ENCODE assay signal across 8 cellular contexts in the genomic region with DNA sequence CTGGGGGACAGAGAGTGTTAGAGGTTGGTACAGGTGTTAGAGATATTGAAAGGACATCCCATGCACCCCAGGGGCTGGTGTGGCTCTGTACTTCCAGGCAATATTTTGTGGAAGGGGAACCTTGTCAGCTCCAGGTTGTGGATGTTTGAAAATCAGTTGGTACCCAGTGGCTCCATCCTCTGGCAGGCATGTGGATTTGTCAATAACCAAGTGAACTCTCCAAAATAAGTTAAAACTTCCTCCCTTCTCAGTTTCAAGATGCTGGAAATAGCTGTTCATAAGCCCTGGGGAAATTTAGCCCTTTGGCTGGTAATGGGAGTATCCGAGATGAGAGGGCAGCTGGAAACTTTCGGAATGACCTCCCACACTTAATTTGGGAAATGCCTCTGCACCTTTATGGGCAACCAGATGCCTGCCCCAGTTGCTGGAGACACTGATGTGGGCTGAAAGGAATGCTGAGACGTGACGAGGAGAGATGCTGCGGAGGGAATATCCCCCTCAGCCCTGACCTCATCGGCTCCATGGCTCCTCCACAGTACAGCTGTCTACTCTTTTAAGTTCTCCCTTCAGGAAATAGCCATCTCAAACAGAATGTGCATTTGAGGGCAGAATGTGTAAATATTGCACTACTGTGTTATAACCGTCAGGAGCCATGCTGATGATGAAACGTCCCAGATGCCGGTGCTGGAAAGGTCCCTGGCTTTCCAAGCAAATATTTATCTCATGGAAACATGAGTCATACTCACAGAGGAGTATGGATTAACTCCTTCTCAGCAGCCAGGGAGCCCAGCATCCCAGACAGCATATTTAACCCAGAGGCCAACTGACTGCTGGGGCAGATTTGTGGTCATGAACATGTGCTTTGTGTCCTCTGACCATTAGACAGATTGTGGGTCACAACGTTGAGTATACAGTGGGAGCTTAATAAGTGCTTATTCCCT. TPM values are rescaled to one million over a fixed set of nuclear protein-coding genes. Genes with fewer than 3 reads are reported as not detected.
DNase-seq lines count a peak whose midpoint lies in the region.

No MANE protein-coding gene starts in this region.

- 37 to 46% methylated on average over 5 to 8 of the region's 10 CpGs for WGBS in mesodermal cell (ENCODE audit: insufficient coverage in 2 of 2), 2 experiments

- peak; percentile 75 for DNase-seq in AG08396 (ENCODE audit: low spot score)
- DNase-seq in M059J (ENCODE audit: low read depth): peak; percentile 98
- peak; percentile 92 for DNase-seq in dedifferentiated amniotic fluid mesenchymal stem cell (ENCODE audit: extremely low spot score)
- no peak for DNase-seq in effector CD4-positive, alpha-beta T cell
- no peak for DNase-seq in C1 segment of cervical spinal cord (lab: John Stamatoyannopoulos, UW)
- DNase-seq in hypothalamus (lab: John Stamatoyannopoulos, UW): no peak
- DNase-seq in NCI-H2196 (lab: John Stamatoyannopoulos, UW; ENCODE audit: unreplicated experiment): no peak

- H3K4me1 ChIP-seq in mesodermal cell (ENCODE audit: control insufficient read depth, insufficient read depth, low read length, poor library complexity, severe bottlenecking): peaks cover 62% of the 10 kb centered on the region

- H3K4me3 ChIP-seq in mesodermal cell (ENCODE audit: extremely low read depth, insufficient read depth, low read length, poor library complexity, severe bottlenecking): no peak overlapping the region

- peak overlapping the region; percentile 97 for H3K27ac ChIP-seq in mesodermal cell (ENCODE audit: low read depth, low read length, severe bottlenecking)

- peaks cover 81% of the 10 kb centered on the region for H3K36me3 ChIP-seq in mesodermal cell (ENCODE audit: control insufficient read depth, insufficient read depth, low read length)

- H3K9me3 ChIP-seq in mesodermal cell (ENCODE audit: control insufficient read depth, low read length): no peaks in the 10 kb centered on the region

RNA-seq across cellular contexts. Expression of gene TGFBI, which starts 29.5 kb away (rescaled TPM):
- 567 and 744 TPM in 2 replicates for total RNA-seq in M059J (2014; rRNA removed; shearing (Covaris generic))
- 718 TPM for polyA plus RNA-seq in mesodermal cell (2013, experiment 1 of 2)
- 804 TPM for polyA plus RNA-seq in mesodermal cell (2013, experiment 2 of 2)

Comparison
In these comparisons a context has a peak if more than half of its experiments do, and no peak if none do; other contexts are left out.
1. DNase-seq: peak in AG08396 (single experiment), M059J (single experiment) and dedifferentiated amniotic fluid mesenchymal stem cell (single experiment); none in effector CD4-positive, alpha-beta T cell (single experiment), C1 segment of cervical spinal cord (0 of 14), hypothalamus (0 of 51) and NCI-H2196 (single experiment).